In genomic region chr2:240319855-240320560, GRCh38 we compare ENCODE assay signal across 1 cellular context.
TF ChIP-seq lines count a peak whose summit lies in the region.

No MANE protein-coding gene starts in this region.

TF ChIP-seq in Ishikawa, 13 proteins besides CTCF, POLR2A, EP300 and RAD21 (continued from another document):
- TF ChIP-seq USF1 (IDR thresholded peaks at IDR 0.05), result no peak
- TF ChIP-seq YY1 (IDR thresholded peaks at IDR 0.05; ENCODE audit: low read depth), result no peak
